Comparison of ENCODE assay signal across 9 cellular contexts in the genomic region with DNA sequence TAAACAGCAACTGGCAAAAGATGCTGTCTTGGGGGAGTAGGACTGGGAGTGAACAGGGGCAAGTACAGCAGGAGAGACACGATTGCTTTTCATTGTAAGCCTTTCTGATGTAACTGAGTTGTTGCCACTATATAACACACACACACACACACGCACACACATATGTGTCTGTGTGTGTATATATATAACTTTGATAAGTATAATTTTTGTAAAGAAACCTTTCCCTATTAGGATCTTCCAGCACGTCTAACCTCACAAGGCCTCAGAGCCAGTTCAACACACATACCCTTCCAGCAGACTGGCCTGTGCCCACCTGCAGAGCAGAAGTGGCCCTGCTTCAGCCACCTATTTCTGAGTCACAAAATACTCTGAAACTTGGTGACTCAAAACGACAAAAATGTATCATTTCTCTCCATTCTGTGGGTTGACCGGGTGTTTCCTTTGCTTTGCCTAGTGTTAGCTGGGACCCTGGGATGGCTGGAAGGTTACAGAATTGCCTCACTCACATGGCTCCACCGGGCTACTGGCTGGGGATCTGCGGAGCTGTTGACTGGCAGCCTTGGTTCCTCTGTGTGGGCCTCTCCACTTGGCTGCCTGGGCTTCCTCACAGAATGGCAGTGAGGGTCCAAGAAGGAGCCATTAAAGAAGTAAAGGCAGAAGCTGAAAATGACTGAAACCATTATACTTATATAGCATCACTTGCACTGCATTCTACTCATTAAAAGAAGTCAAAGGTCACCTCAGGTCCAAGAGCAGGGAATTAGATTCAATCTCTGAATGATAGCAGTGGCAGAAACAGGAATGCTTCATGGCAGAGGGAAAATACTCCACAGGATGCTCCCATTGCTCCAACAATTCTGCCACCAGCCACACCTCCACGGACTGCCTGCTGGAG.
DNase-seq lines count a peak whose midpoint lies in the region; ATAC-seq, FAIRE-seq and TF ChIP-seq lines count a peak whose summit lies in the region.
"Had no signal": no experiment of that assay in that cellular context is flagged by ENCODE, and none has a peak within 500 bp of the region (broad histone marks: within the 10 kb centered on the region; RNA-seq: fewer than 3 reads in every experiment).

No MANE protein-coding gene starts in this region.

- no peaks in the 10 kb centered on the region for H3K27me3 ChIP-seq in lung (ENCODE audit: control insufficient read depth, insufficient read depth)
- H3K27me3 ChIP-seq in transverse colon, result no peaks in the 10 kb centered on the region
- H3K27me3 ChIP-seq: neutrophil had no signal

- H3K4me1 ChIP-seq in lung (ENCODE audit: control insufficient read depth in 2 of 2, insufficient read depth in 2 of 2, low read length in 2 of 2) (peaks cover 0 to 5% of the 10 kb centered on the region in 2 donors), transverse colon (peaks cover 11 to 49% (median 23%) of the 10 kb centered on the region in 4 donors)

- TF ChIP-seq CTCF in GM20000 (IDR thresholded peaks at IDR 0.05; ENCODE audit: extremely low read depth, missing control alignments) (no peak), lung (IDR thresholded peaks at IDR 0.05; ENCODE audit: control extremely low read depth, extremely low read depth) (no peak), transverse colon (IDR thresholded peaks at IDR 0.05) (no peak)

- H3K4me3 ChIP-seq in lung (no peak overlapping the region), transverse colon (no peak overlapping the region)

- H3K9me3 ChIP-seq in lung (ENCODE audit: control insufficient read depth in 2 of 2, insufficient read depth in 1 of 2, low read length in 1 of 2) (no peaks in the 10 kb centered on the region), transverse colon (no peaks in the 10 kb centered on the region)
- H3K9me3 ChIP-seq: neutrophil had no signal

- DNase-seq in GM18507 (ENCODE audit: extremely low spot score, insufficient read length, low read depth) (peak; percentile 69), GM20000 (ENCODE audit: low spot score) (peak; percentile 81), lung (ENCODE audit: low spot score) (no peak), transverse colon (no peak), occipital lobe (lab: John Stamatoyannopoulos, UW) (no peak), HuH-7.5 (ENCODE audit: low spot score) (no peak), globus pallidus (ENCODE audit: low spot score) (no peak)

- no peak for TF ChIP-seq POLR2A in transverse colon (IDR thresholded peaks at IDR 0.05)

- no peak for TF ChIP-seq EP300 in transverse colon (IDR thresholded peaks at IDR 0.05; ENCODE audit: low read depth)

- peak; percentile 88 for ATAC-seq in HG03280 (IDR thresholded peaks at IDR 0.05; ENCODE audit: unreplicated experiment)
- no peak for ATAC-seq in lung (ENCODE audit: insufficient read depth, low FRiP score)

- in situ Hi-C loops in transverse colon (cut with MboI; ENCODE audit: low pct_ligation_motif_present in 1 of 4, low pct_unique_long_range_greater_than_20kb in 1 of 4, low sequenced_read_pairs in 3 of 4), result no loop called here

- intact Hi-C loops in transverse colon (cut with DNase I; ENCODE audit: low total_unique reads), result no loop called here

- peak; percentile 77 for FAIRE-seq in GM18507 (lab: Jason Lieb, UNC)

- H3K36me3 ChIP-seq in lung (ENCODE audit: control insufficient read depth in 2 of 2, insufficient read depth in 2 of 2, low read length in 2 of 2) (no peaks in the 10 kb centered on the region), transverse colon (no peaks in the 10 kb centered on the region)
- H3K36me3 ChIP-seq: neutrophil had no signal

- 83 to 88% methylated on average over 8 of the region's 8 CpGs for WGBS in lung, 2 donors
- 76 to 83% methylated on average over 8 of the region's 8 CpGs for WGBS in transverse colon (ENCODE audit: low coverage in 1 of 2), 2 donors

- H3K27ac ChIP-seq in lung (ENCODE audit: low read depth in 1 of 2, low read length in 1 of 2) (peak overlapping the region; percentile 16 to 18), transverse colon (peak overlapping the region in 1 of 4 donors; percentile 86)
- H3K27ac ChIP-seq: neutrophil had no signal

Comparison
In these comparisons a context has a peak if more than half of its experiments do, and no peak if none do; other contexts are left out.
1. DNase-seq: peak in GM18507 (single experiment) and GM20000 (single experiment); none in lung (single experiment), transverse colon (single experiment), occipital lobe (single experiment), HuH-7.5 (single experiment) and globus pallidus (single experiment).